In the genomic region with DNA sequence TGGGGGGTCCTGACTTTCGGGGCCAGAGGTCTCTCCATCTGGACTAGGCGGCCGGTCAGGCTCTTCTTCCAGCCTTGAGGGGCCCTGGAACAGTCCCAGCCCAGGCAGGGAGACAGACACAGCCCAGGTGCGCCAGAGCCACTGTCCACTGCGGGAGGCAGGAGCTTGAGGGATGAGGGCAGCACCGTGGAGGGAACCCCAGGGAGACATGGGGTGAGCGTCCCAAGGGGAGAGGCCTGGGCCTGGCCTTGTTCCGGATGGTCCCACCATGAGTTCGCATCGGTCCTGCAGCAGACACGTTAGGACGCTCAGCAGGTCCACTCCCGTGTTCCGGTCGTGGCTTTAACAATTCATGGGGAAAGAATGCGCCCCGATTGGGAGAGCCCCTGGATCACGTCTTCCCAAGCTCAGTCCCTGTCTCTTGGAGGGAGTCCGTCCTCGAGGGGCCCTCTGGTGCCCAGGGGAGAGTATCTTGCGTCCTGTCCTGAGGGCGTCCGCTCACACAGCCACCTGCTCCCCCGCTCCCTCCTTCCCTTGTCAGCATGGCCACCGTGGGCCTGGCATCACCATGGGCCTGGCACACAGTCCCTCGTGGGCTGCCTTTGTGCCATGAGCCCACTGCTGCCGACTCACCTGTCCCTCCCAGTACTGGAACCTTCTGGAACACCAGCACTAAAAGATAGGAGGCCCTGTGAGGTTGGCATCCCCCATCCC, we compare ENCODE assay signal across 18 cellular contexts. TPM values are rescaled to one million over a fixed set of nuclear protein-coding genes. Genes with fewer than 3 reads are reported as not detected.
"Had no signal": no experiment of that assay in that cellular context is flagged by ENCODE, and none has a peak within 500 bp of the region (broad histone marks: within the 10 kb centered on the region; RNA-seq: fewer than 3 reads in every experiment).

No MANE protein-coding gene starts in this region.

- ATAC-seq: body of pancreas; left ventricle myocardium superior; mucosa of descending colon; stimulated activated naive CD8-positive, alpha-beta T cell treated with anti-CD3 and anti-CD28 coated beads, Interleukin-15, amount 100 ng/mL, for 72 hours had no signal

- H3K4me3 Mint-ChIP-seq: activated naive CD8-positive, alpha-beta T cell treated with anti-CD3 and anti-CD28 coated beads, Interleukin-2, amount 10 ng/mL, durations not matched to agents 7 days and 5 days; memory B cell; stimulated activated naive CD8-positive, alpha-beta T cell treated with anti-CD3 and anti-CD28 coated beads, Interleukin-15, amount 100 ng/mL, for 72 hours had no signal

- H3K9me3 ChIP-seq: body of pancreas, mucosa of descending colon had no signal

- H3K27me3 ChIP-seq: body of pancreas, dorsolateral prefrontal cortex had no signal

- H3K27ac Mint-ChIP-seq: activated naive CD8-positive, alpha-beta T cell treated with anti-CD3 and anti-CD28 coated beads, Interleukin-2, amount 10 ng/mL, durations not matched to agents 7 days and 5 days; memory B cell had no signal

- H3K27me3 Mint-ChIP-seq: activated naive CD8-positive, alpha-beta T cell treated with anti-CD3 and anti-CD28 coated beads, Interleukin-2, amount 10 ng/mL, durations not matched to agents 7 days and 5 days; memory B cell; naive B cell; stimulated activated naive CD8-positive, alpha-beta T cell treated with anti-CD3 and anti-CD28 coated beads, Interleukin-15, amount 100 ng/mL, for 72 hours had no signal

- H3K9me3 Mint-ChIP-seq: activated naive CD8-positive, alpha-beta T cell treated with anti-CD3 and anti-CD28 coated beads, Interleukin-2, amount 10 ng/mL, durations not matched to agents 7 days and 5 days; memory B cell; naive B cell; stimulated activated naive CD8-positive, alpha-beta T cell treated with anti-CD3 and anti-CD28 coated beads, Interleukin-15, amount 100 ng/mL, for 72 hours had no signal

- H3K27ac ChIP-seq: body of pancreas, VCaP had no signal

- H3K4me1 ChIP-seq: body of pancreas had no signal

- H3K4me3 ChIP-seq: body of pancreas, dorsolateral prefrontal cortex, mucosa of descending colon had no signal

- DNase-seq: activated CD4-positive, alpha-beta T cell treated with anti-CD3 and anti-CD28 coated beads, Interleukin-2, amount 50 U/mL, for 1 hour; activated CD4-positive, CD25-positive, alpha-beta regulatory T cell treated with anti-CD3 and anti-CD28 coated beads, Interleukin-2, amount 50 U/mL, for 72 hours; activated CD8-positive, alpha-beta memory T cell treated with anti-CD3 and anti-CD28 coated beads for 24 hours; activated naive CD8-positive, alpha-beta T cell treated with anti-CD3 and anti-CD28 coated beads, Interleukin-2, amount 10 ng/mL, durations not matched to agents 7 days and 5 days; amygdala; body of pancreas; dorsolateral prefrontal cortex; foreskin melanocyte; left ventricle myocardium superior; naive B cell; stimulated activated naive CD8-positive, alpha-beta T cell treated with anti-CD3 and anti-CD28 coated beads, Interleukin-15, amount 100 ng/mL, for 72 hours; SW 1271; T-helper 2 cell; trophoblast cell had no signal

- H3K36me3 Mint-ChIP-seq: naive B cell had no signal

RNA-seq across cellular contexts. Expression of a gene that starts 47.7 kb away (rescaled TPM):
- total RNA-seq: epithelial cell of proximal tubule had no signal
